In genomic region chr9:118262191-118262590, GRCh38 we compare ENCODE assay signal across 17 cellular contexts.
"Had no signal": no experiment of that assay in that cellular context is flagged by ENCODE, and none has a peak within 500 bp of the region (broad histone marks: within the 10 kb centered on the region; RNA-seq: fewer than 3 reads in every experiment).

No MANE protein-coding gene starts in this region.

- DNase-seq: KBM-7; NCI-H1092; NCI-H1105 treated with DMSO at 0.1 percent for 48 hours; NCI-H1417 treated with DMSO at 0.1 percent for 48 hours; NCI-H146; NCI-H1694 treated with DMSO at 0.1 percent for 48 hours; NCI-H1930; NCI-H2171 treated with DMSO at 0.1 percent for 48 hours; NCI-H345; NCI-H446 treated with DMSO at 0.1 percent for 48 hours; NCI-H510A treated with DMSO at 0.1 percent for 48 hours; NCI-H526; NCI-H748 treated with DMSO at 0.1 percent for 48 hours; NK-92 treated with Interleukin-12 subunit alpha and Interleukin-12 subunit beta, amount 100 ng/mL, for 24 hours; PC-3; SHP77 treated with DMSO at 0.1 percent for 48 hours; SJCRH30 had no signal
